ENCODE assay signal across 16 cellular contexts in genomic region chr12:93156091-93156490, GRCh38.
A peak's percentile ranks its signal among the peaks of the same experiment; 100 is the strongest.
DNase-seq lines count a peak whose midpoint lies in the region; ATAC-seq and TF ChIP-seq lines count a peak whose summit lies in the region.
"Had no signal": no experiment of that assay in that cellular context is flagged by ENCODE, and none has a peak within 500 bp of the region (broad histone marks: within the 10 kb centered on the region; RNA-seq: fewer than 3 reads in every experiment).

No MANE protein-coding gene starts in this region.

- no peak for TF ChIP-seq POLR2A in vagina (IDR thresholded peaks at IDR 0.05)

- no peaks in the 10 kb centered on the region for H3K27me3 Mint-ChIP-seq in type B pancreatic cell
- H3K27me3 Mint-ChIP-seq in activated CD4-positive, alpha-beta memory T cell treated with anti-CD3 and anti-CD28 coated beads, Interleukin-2, amount 10 ng/mL, durations not matched to agents 7 days and 5 days = peaks cover 19% of the 10 kb centered on the region
- peaks cover 16% of the 10 kb centered on the region for H3K27me3 Mint-ChIP-seq in activated CD4-positive, alpha-beta memory T cell treated with anti-CD3 and anti-CD28 coated beads for 36 hours
- H3K27me3 Mint-ChIP-seq: activated B cell treated with CpG ODN at 0.5 μM for 24 hours had no signal

- H3K4me3 ChIP-seq in right atrium auricular region (no peak overlapping the region), vagina (no peak overlapping the region)
- H3K4me3 ChIP-seq: testis had no signal

- CTCF ChIA-PET in activated CD4-positive, alpha-beta memory T cell treated with anti-CD3 and anti-CD28 coated beads, Interleukin-2, amount 10 ng/mL, durations not matched to agents 7 days and 5 days (lab: Charles Lee) = no interaction called here
- CTCF ChIA-PET in activated CD4-positive, alpha-beta memory T cell treated with anti-CD3 and anti-CD28 coated beads for 36 hours (lab: Charles Lee) = no interaction called here

- no peaks in the 10 kb centered on the region for H3K9me3 Mint-ChIP-seq in type B pancreatic cell
- H3K9me3 Mint-ChIP-seq in activated CD4-positive, alpha-beta memory T cell treated with anti-CD3 and anti-CD28 coated beads, Interleukin-2, amount 10 ng/mL, durations not matched to agents 7 days and 5 days = peaks cover 5% of the 10 kb centered on the region
- peaks cover 11% of the 10 kb centered on the region for H3K9me3 Mint-ChIP-seq in activated CD4-positive, alpha-beta memory T cell treated with anti-CD3 and anti-CD28 coated beads for 36 hours

- ATAC-seq in Right ventricle myocardium superior (ENCODE audit: poor library complexity) (peak; percentile 53), left lobe of liver (peak; percentile 87)

- H3K27ac Mint-ChIP-seq in type B pancreatic cell = peak overlapping the region; percentile 87
- H3K27ac Mint-ChIP-seq in activated CD4-positive, alpha-beta memory T cell treated with anti-CD3 and anti-CD28 coated beads, Interleukin-2, amount 10 ng/mL, durations not matched to agents 7 days and 5 days = no peak overlapping the region
- no peak overlapping the region for H3K27ac Mint-ChIP-seq in activated CD4-positive, alpha-beta memory T cell treated with anti-CD3 and anti-CD28 coated beads for 36 hours
- H3K27ac Mint-ChIP-seq: activated B cell treated with CpG ODN at 0.5 μM for 24 hours; activated naive CD8-positive, alpha-beta T cell had no signal

- H3K9me3 ChIP-seq in right atrium auricular region (peaks cover 0 to 6% of the 10 kb centered on the region in 2 donors), vagina (peaks cover 4% of the 10 kb centered on the region)
- H3K9me3 ChIP-seq: testis had no signal

- DNase-seq in Right ventricle myocardium superior (no peak), right atrium auricular region (ENCODE audit: low spot score) (no peak), NCI-H774 (lab: John Stamatoyannopoulos, UW) (peak; percentile 88), left lobe of liver (ENCODE audit: low spot score) (peak; percentile 63), type B pancreatic cell (ENCODE audit: extremely low spot score, unreplicated experiment) (no peak), vagina (ENCODE audit: extremely low spot score in 2 of 2) (no peak)
- no peak for DNase-seq in activated CD4-positive, alpha-beta memory T cell treated with anti-CD3 and anti-CD28 coated beads, Interleukin-2, amount 10 ng/mL, durations not matched to agents 7 days and 5 days
- DNase-seq in activated CD4-positive, alpha-beta memory T cell treated with anti-CD3 and anti-CD28 coated beads for 36 hours = no peak
- DNase-seq: activated B cell treated with CpG ODN at 0.5 μM for 24 hours; activated CD8-positive, alpha-beta memory T cell treated with anti-CD3 and anti-CD28 coated beads, Interleukin-2, amount 50 U/mL, for 48 hours; NCI-H1436; occipital lobe; testis had no signal

- no peaks in the 10 kb centered on the region for H3K36me3 ChIP-seq in right atrium auricular region
- H3K36me3 ChIP-seq in vagina = no peaks in the 10 kb centered on the region

- H3K4me3 Mint-ChIP-seq in type B pancreatic cell = peak overlapping the region; percentile 77
- H3K4me3 Mint-ChIP-seq in activated CD4-positive, alpha-beta memory T cell treated with anti-CD3 and anti-CD28 coated beads, Interleukin-2, amount 10 ng/mL, durations not matched to agents 7 days and 5 days = no peak overlapping the region
- H3K4me3 Mint-ChIP-seq in activated CD4-positive, alpha-beta memory T cell treated with anti-CD3 and anti-CD28 coated beads for 36 hours = no peak overlapping the region
- H3K4me3 Mint-ChIP-seq: activated B cell treated with CpG ODN at 0.5 μM for 24 hours; activated naive CD8-positive, alpha-beta T cell; central memory CD8-positive, alpha-beta T cell had no signal

- H3K4me1 Mint-ChIP-seq in type B pancreatic cell (ENCODE audit: unreplicated experiment) = peaks cover 6% of the 10 kb centered on the region
- H3K4me1 Mint-ChIP-seq in activated CD4-positive, alpha-beta memory T cell treated with anti-CD3 and anti-CD28 coated beads, Interleukin-2, amount 10 ng/mL, durations not matched to agents 7 days and 5 days = no peaks in the 10 kb centered on the region
- no peaks in the 10 kb centered on the region for H3K4me1 Mint-ChIP-seq in activated CD4-positive, alpha-beta memory T cell treated with anti-CD3 and anti-CD28 coated beads for 36 hours (ENCODE audit: low read depth)
- H3K4me1 Mint-ChIP-seq: activated B cell treated with CpG ODN at 0.5 μM for 24 hours; central memory CD8-positive, alpha-beta T cell had no signal

- H3K27me3 ChIP-seq in right atrium auricular region (no peaks in the 10 kb centered on the region), vagina (no peaks in the 10 kb centered on the region)
- H3K27me3 ChIP-seq: testis had no signal

- intact Hi-C loops in Right ventricle myocardium superior (cut with DNase I) = no loop called here
- intact Hi-C loops in vagina (cut with DNase I) = no loop called here
- intact Hi-C loops in activated CD4-positive, alpha-beta memory T cell treated with anti-CD3 and anti-CD28 coated beads for 36 hours (cut with micrococcal nuclease) = no loop called here

- POLR2A ChIA-PET in activated CD4-positive, alpha-beta memory T cell treated with anti-CD3 and anti-CD28 coated beads, Interleukin-2, amount 10 ng/mL, durations not matched to agents 7 days and 5 days (lab: Charles Lee) = no interaction called here
- POLR2A ChIA-PET in activated CD4-positive, alpha-beta memory T cell treated with anti-CD3 and anti-CD28 coated beads for 36 hours (lab: Charles Lee) = no interaction called here

- H3K36me3 Mint-ChIP-seq in type B pancreatic cell = peaks cover 3% of the 10 kb centered on the region
- H3K36me3 Mint-ChIP-seq in activated CD4-positive, alpha-beta memory T cell treated with anti-CD3 and anti-CD28 coated beads, Interleukin-2, amount 10 ng/mL, durations not matched to agents 7 days and 5 days (ENCODE audit: low read depth) = no peaks in the 10 kb centered on the region
- H3K36me3 Mint-ChIP-seq in activated CD4-positive, alpha-beta memory T cell treated with anti-CD3 and anti-CD28 coated beads for 36 hours = no peaks in the 10 kb centered on the region

- TF ChIP-seq CTCF in right atrium auricular region (IDR thresholded peaks at IDR 0.05) (no peak), type B pancreatic cell (conservative IDR thresholded peaks at IDR 0.05) (no peak), vagina (IDR thresholded peaks at IDR 0.05) (no peak)

- H3K27ac ChIP-seq in right atrium auricular region (no peak overlapping the region), vagina (no peak overlapping the region)
- H3K27ac ChIP-seq: epithelial cell of prostate, testis had no signal

- H3K4me1 ChIP-seq in right atrium auricular region (no peaks in the 10 kb centered on the region), vagina (no peaks in the 10 kb centered on the region)
- H3K4me1 ChIP-seq: testis had no signal

Comparison
In these comparisons a context has a peak if more than half of its experiments do, and no peak if none do; other contexts are left out.
1. DNase-seq: peak in NCI-H774 (single experiment) and left lobe of liver (single experiment); none in Right ventricle myocardium superior (single experiment), right atrium auricular region (single experiment), type B pancreatic cell (single experiment), vagina (0 of 2), activated CD4-positive, alpha-beta memory T cell treated with anti-CD3 and anti-CD28 coated beads, Interleukin-2, amount 10 ng/mL, durations not matched to agents 7 days and 5 days (single experiment) and activated CD4-positive, alpha-beta memory T cell treated with anti-CD3 and anti-CD28 coated beads for 36 hours (single experiment).